Comparison of ENCODE assay signal across 2 cellular contexts in genomic region chr7:158740657-158741293, GRCh38.
TF ChIP-seq lines count a peak whose summit lies in the region.

No MANE protein-coding gene starts in this region.

TF ChIP-seq in A549, 52 proteins besides CTCF, POLR2A, EP300 and RAD21 (continued from another document):
- TF ChIP-seq E2F6 (IDR thresholded peaks at IDR 0.05; ENCODE audit: borderline replicate concordance, low read depth) (no peak), JUNB (IDR thresholded peaks at IDR 0.05) (peak; percentile 66; the same call in 1 of the 2 replicates), NR3C1 (IDR thresholded peaks at IDR 0.05) (no peak)

TF ChIP-seq in K562, 482 proteins besides CTCF, POLR2A, EP300 and RAD21 (continued from another document and continues in another):
- TF ChIP-seq ZMIZ1 (IDR thresholded peaks at IDR 0.05; ENCODE audit: low read depth in 2 of 2, low read length in 2 of 2) (peak in 1 of 2 experiments; percentile 68; a peak in 2 of 4 replicates), NR3C1 (CRISPR knock-in tag; IDR thresholded peaks at IDR 0.05) (no peak), CHD4 (IDR thresholded peaks at IDR 0.05; ENCODE audit: insufficient read depth, insufficient replicate concordance, low read depth, low read length, poor library complexity, severe bottlenecking) (no peak), RREB1 (CRISPR knock-in tag; IDR thresholded peaks at IDR 0.05) (no peak), AFF4 (CRISPR knock-in tag; IDR thresholded peaks at IDR 0.05) (0 out of 2 replicates have a peak, but pooled peaks have one; percentile 36), POLR2H (tag; IDR thresholded peaks at IDR 0.05; ENCODE audit: low read depth) (no peak), ZNF589 (CRISPR knock-in tag; IDR thresholded peaks at IDR 0.05; ENCODE audit: low read depth) (no peak), ZNF668 (CRISPR knock-in tag; IDR thresholded peaks at IDR 0.05) (no peak), PML (IDR thresholded peaks at IDR 0.05; ENCODE audit: low read length) (peak; percentile 69), CBFA2T3 (IDR thresholded peaks at IDR 0.05) (peak; percentile 97), FOXJ2 (tag; IDR thresholded peaks at IDR 0.05) (peak; percentile 48; the same call in 1 of the 2 replicates), SOX6 (IDR thresholded peaks at IDR 0.05) (peak; percentile 77), LEF1 (IDR thresholded peaks at IDR 0.05) (peak; percentile 77), HMG20B (CRISPR knock-in tag; IDR thresholded peaks at IDR 0.05) (no peak), THRA (IDR thresholded peaks at IDR 0.05) (no peak), BCOR (IDR thresholded peaks at IDR 0.05) (peak; percentile 70; the same call in 1 of the 2 replicates), HMBOX1 (IDR thresholded peaks at IDR 0.05) (peak; percentile 72; the same call in 1 of the 2 replicates), FOSL1 (tag; conservative IDR thresholded peaks at IDR 0.05) (peak; percentile 97), NCOA1 (IDR thresholded peaks at IDR 0.05; ENCODE audit: low read depth) (peak; percentile 57; the same call in 1 of the 2 replicates), MIER1 (IDR thresholded peaks at IDR 0.05; ENCODE audit: low read depth) (peak; percentile 12; the same call in 1 of the 2 replicates), MBD2 (IDR thresholded peaks at IDR 0.05; ENCODE audit: borderline replicate concordance, low read depth) (peak; percentile 71), CXXC5 (CRISPR knock-in tag; IDR thresholded peaks at IDR 0.05) (peak; percentile 53), E2F6 (IDR thresholded peaks at IDR 0.05; ENCODE audit: borderline replicate concordance in 1 of 2, extremely low read depth in 1 of 2, insufficient read depth in 1 of 2, insufficient read length in 1 of 2, low read depth in 1 of 2, low read length in 1 of 2, poor library complexity in 1 of 2, severe bottlenecking in 1 of 2) (peak in 1 of 2 experiments; percentile 25), TEAD1 (CRISPR knock-in tag; IDR thresholded peaks at IDR 0.05) (0 out of 4 replicates have a peak, but pooled peaks of 1 of the 2 experiments have one; percentile 38), ZBTB49 (CRISPR knock-in tag; IDR thresholded peaks at IDR 0.05; ENCODE audit: borderline replicate concordance) (no peak), ARNT (IDR thresholded peaks at IDR 0.05) (0 out of 4 replicates have a peak, but pooled peaks of 1 of the 2 experiments have one; percentile 24), RBM22 (IDR thresholded peaks at IDR 0.05; ENCODE audit: low read depth, low read length, poor library complexity, severe bottlenecking) (peak; percentile 6), ZNF766 (CRISPR knock-in tag; conservative IDR thresholded peaks at IDR 0.05) (peak; percentile 83), ETV5 (CRISPR knock-in tag; IDR thresholded peaks at IDR 0.05; ENCODE audit: low read depth) (no peak), ZFP91 (CRISPR knock-in tag; IDR thresholded peaks at IDR 0.05) (no peak), EP400 (IDR thresholded peaks at IDR 0.05) (peak; percentile 45; the same call in 1 of the 2 replicates), FOXA1 (IDR thresholded peaks at IDR 0.05; ENCODE audit: borderline replicate concordance) (no peak), ZEB2 (IDR thresholded peaks at IDR 0.05) (peak; percentile 73; the same call in 1 of the 2 replicates), ELK3 (CRISPR knock-in tag; IDR thresholded peaks at IDR 0.05) (no peak), GATAD2A (IDR thresholded peaks at IDR 0.05) (no peak), RB1 (IDR thresholded peaks at IDR 0.05; ENCODE audit: low read depth) (peak; percentile 45; the same call in 1 of the 2 replicates)
